Comparison of ENCODE assay signal across 9 cellular contexts in genomic region chr6:90107721-90108364, GRCh38.
A peak's percentile ranks its signal among the peaks of the same experiment; 100 is the strongest.
DNase-seq lines count a peak whose midpoint lies in the region; ATAC-seq and TF ChIP-seq lines count a peak whose summit lies in the region.
"Had no signal": no experiment of that assay in that cellular context is flagged by ENCODE, and none has a peak within 500 bp of the region (broad histone marks: within the 10 kb centered on the region; RNA-seq: fewer than 3 reads in every experiment).

No MANE protein-coding gene starts in this region.

- peak overlapping the region in 3 of 5 experiments; percentile 5 to 34 (median 14) for H3K27ac Mint-ChIP-seq in brain

- peaks cover 2% of the 10 kb centered on the region for H3K27me3 Mint-ChIP-seq in brain

- H3K4me3 Mint-ChIP-seq in brain, result peak overlapping the region in 1 of 5 experiments; percentile 38

- H3K36me3 Mint-ChIP-seq in brain, result peaks cover 28% of the 10 kb centered on the region

- H3K4me1 Mint-ChIP-seq in brain, result peaks cover 17% of the 10 kb centered on the region

- no peak for TF ChIP-seq CTCF in brain (conservative IDR thresholded peaks at IDR 0.05)

- DNase-seq in NCI-H524 treated with DMSO at 0.1 percent for 48 hours (lab: John Stamatoyannopoulos, UW) (no peak), SIG-M5 treated with dmso at 0.1 percent for 504 hours (lab: John Stamatoyannopoulos, UW; ENCODE audit: unreplicated experiment) (no peak), GM03348 (ENCODE audit: low spot score) (no peak), dedifferentiated amniotic fluid mesenchymal stem cell (ENCODE audit: extremely low spot score) (no peak)
- DNase-seq: MG63 had no signal

- peaks cover 6 to 10% (median 9%) of the 10 kb centered on the region in 5 experiments for H3K9me3 Mint-ChIP-seq in brain

- peak; percentile 93 for ATAC-seq in GM18502 (IDR thresholded peaks at IDR 0.05; ENCODE audit: poor library complexity, unreplicated experiment)
- peak; percentile 86 for ATAC-seq in GM21381 (IDR thresholded peaks at IDR 0.05; ENCODE audit: unreplicated experiment)
- ATAC-seq in HG03342 (IDR thresholded peaks at IDR 0.05; ENCODE audit: unreplicated experiment), result peak; percentile 87
